In the genomic region with DNA sequence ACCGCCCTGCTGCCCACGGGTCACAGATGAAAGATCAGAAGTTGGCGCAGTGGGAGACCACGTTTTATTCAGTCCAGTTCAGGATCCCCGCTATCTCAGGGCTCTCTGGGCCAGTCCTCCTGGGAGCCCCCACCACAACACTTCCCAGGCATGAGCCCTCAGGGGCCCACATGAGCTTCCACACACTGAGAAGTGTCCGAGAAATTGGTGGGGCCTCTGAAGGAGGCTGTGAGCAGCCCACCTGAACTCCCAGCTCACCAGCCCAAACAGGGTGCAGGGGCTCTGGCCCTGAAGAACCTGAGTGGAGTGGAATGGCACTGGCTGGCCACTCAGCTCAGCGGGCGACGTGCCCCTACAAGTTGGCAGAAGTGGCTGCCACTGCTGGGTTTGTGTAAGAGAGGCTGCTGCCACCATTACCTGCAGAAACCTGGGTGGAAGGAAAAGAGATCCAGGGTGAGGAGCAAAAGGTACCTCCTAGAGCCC, we compare ENCODE assay signal across 1 cellular context.
TF ChIP-seq lines count a peak whose summit lies in the region.

No MANE protein-coding gene starts in this region.

TF ChIP-seq in WTC11, 78 proteins besides CTCF, POLR2A, EP300 and RAD21 (continued from another document):
- TF ChIP-seq, protein P1, sequence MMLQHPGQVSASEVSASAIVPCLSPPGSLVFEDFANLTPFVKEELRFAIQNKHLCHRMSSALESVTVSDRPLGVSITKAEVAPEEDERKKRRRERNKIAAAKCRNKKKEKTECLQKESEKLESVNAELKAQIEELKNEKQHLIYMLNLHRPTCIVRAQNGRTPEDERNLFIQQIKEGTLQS (CRISPR knock-in tag; conservative IDR thresholded peaks at IDR 0.05) = no peak
- TF ChIP-seq, protein P2, sequence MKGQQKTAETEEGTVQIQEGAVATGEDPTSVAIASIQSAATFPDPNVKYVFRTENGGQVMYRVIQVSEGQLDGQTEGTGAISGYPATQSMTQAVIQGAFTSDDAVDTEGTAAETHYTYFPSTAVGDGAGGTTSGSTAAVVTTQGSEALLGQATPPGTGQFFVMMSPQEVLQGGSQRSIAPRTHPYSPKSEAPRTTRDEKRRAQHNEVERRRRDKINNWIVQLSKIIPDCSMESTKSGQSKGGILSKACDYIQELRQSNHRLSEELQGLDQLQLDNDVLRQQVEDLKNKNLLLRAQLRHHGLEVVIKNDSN (CRISPR knock-in tag; IDR thresholded peaks at IDR 0.05) = no peak
- TF ChIP-seq EMX1 (CRISPR knock-in tag; IDR thresholded peaks at IDR 0.05) = no peak
- TF ChIP-seq CBFB (CRISPR knock-in tag; IDR thresholded peaks at IDR 0.05; ENCODE audit: low read depth) = no peak
- no peak for TF ChIP-seq NR1H2 (CRISPR knock-in tag; IDR thresholded peaks at IDR 0.05)
- TF ChIP-seq NFATC4 (CRISPR knock-in tag; IDR thresholded peaks at IDR 0.05) = no peak
